ENCODE assay signal across 27 cellular contexts in the genomic region with DNA sequence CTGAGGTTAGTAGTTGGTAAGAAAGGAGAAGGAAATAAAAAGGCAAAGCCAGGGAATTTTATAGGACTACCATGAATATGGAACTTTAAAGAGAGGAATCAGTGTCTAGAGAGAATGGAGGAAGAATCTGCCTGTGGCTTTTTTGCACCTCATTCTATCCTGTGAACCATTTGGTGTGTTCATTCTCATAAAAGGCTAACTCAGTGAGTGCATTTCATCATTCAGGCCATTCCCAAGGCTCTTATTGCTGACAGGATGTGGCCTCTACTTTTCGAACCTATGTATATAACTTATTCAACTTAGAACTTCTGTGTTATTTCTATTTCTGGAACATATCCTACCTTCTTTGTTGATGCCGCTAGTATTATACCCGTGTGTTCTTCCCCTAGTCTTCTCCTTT. TPM values are rescaled to one million over a fixed set of nuclear protein-coding genes. Genes with fewer than 3 reads are reported as not detected.
DNase-seq lines count a peak whose midpoint lies in the region; ATAC-seq and TF ChIP-seq lines count a peak whose summit lies in the region.
"Had no signal": no experiment of that assay in that cellular context is flagged by ENCODE, and none has a peak within 500 bp of the region (broad histone marks: within the 10 kb centered on the region; RNA-seq: fewer than 3 reads in every experiment).

No MANE protein-coding gene starts in this region.

- H3K4me1 Mint-ChIP-seq in activated naive CD8-positive, alpha-beta T cell (ENCODE audit: low read depth), result peaks cover 3% of the 10 kb centered on the region
- H3K4me1 Mint-ChIP-seq in activated naive CD8-positive, alpha-beta T cell treated with anti-CD3 and anti-CD28 coated beads for 36 hours, result peaks cover 11% of the 10 kb centered on the region
- H3K4me1 Mint-ChIP-seq in naive thymus-derived CD8-positive, alpha-beta T cell, result peaks cover 2 to 24% (median 18%) of the 10 kb centered on the region in 4 donors

- no peak for TF ChIP-seq CTCF in psoas muscle (IDR thresholded peaks at IDR 0.05)

- H3K27me3 ChIP-seq in psoas muscle (ENCODE audit: insufficient read depth in 3 of 3, low read length in 2 of 3), result no peaks in the 10 kb centered on the region
- H3K27me3 ChIP-seq: SJSA1 had no signal

- H3K36me3 Mint-ChIP-seq in activated naive CD8-positive, alpha-beta T cell, result peaks cover 10% of the 10 kb centered on the region
- H3K36me3 Mint-ChIP-seq in activated naive CD8-positive, alpha-beta T cell treated with anti-CD3 and anti-CD28 coated beads for 36 hours, result peaks cover 52% of the 10 kb centered on the region
- peaks cover 5 to 85% (median 45%) of the 10 kb centered on the region in 3 donors for H3K36me3 Mint-ChIP-seq in naive thymus-derived CD8-positive, alpha-beta T cell

- H3K36me3 ChIP-seq in psoas muscle (ENCODE audit: insufficient read depth in 1 of 2, low read depth in 1 of 2), result peaks cover 3 to 92% of the 10 kb centered on the region in 2 donors

- no peak for ATAC-seq in naive thymus-derived CD8-positive, alpha-beta T cell
- ATAC-seq in psoas muscle, result no peak
- ATAC-seq: A549; CD8-positive, alpha-beta T cell; GM12878; Right ventricle myocardium inferior had no signal

- 89 to 97% (median 93%) methylated on average over 3 of the region's 3 CpGs for WGBS in psoas muscle, 3 donors

- H3K27me3 Mint-ChIP-seq in activated naive CD8-positive, alpha-beta T cell, result no peaks in the 10 kb centered on the region
- H3K27me3 Mint-ChIP-seq in activated naive CD8-positive, alpha-beta T cell treated with anti-CD3 and anti-CD28 coated beads for 36 hours, result no peaks in the 10 kb centered on the region
- H3K27me3 Mint-ChIP-seq in naive thymus-derived CD8-positive, alpha-beta T cell, result no peaks in the 10 kb centered on the region
- H3K27me3 Mint-ChIP-seq: IgD-negative memory B cell had no signal

- intact Hi-C loops in psoas muscle (cut with DNase I), result loop anchor here in 1 of 2 donors (5.0 kb wide), 1 partner anchor 36 kb away; no protein-coding TSS in a partner anchor

- DNase-seq in activated naive CD8-positive, alpha-beta T cell treated with anti-CD3 and anti-CD28 coated beads for 36 hours, result no peak
- DNase-seq in EH (ENCODE audit: low read depth), result peak; percentile 3
- peak; percentile 26 for DNase-seq in amniotic epithelial cell (ENCODE audit: low read depth)
- DNase-seq in naive thymus-derived CD8-positive, alpha-beta T cell, result no peak
- no peak for DNase-seq in NCI-H446 (lab: John Stamatoyannopoulos, UW)
- DNase-seq in psoas muscle, result no peak
- DNase-seq: C1 segment of cervical spinal cord; Caco-2; CD8-positive, alpha-beta T cell; EL; GDM1; GOT3; HFFc6; NCI-H1048; NCI-H1417; NCI-H1694; NCI-H2029 treated with DMSO at 0.1 percent for 48 hours; NCI-H526 treated with DMSO at 0.1 percent for 48 hours had no signal

- no peak overlapping the region for H3K27ac ChIP-seq in psoas muscle
- H3K27ac ChIP-seq: A549, KMS-11, PC-9, SJSA1 had no signal

- no peak overlapping the region for H3K4me3 Mint-ChIP-seq in activated naive CD8-positive, alpha-beta T cell
- H3K4me3 Mint-ChIP-seq in activated naive CD8-positive, alpha-beta T cell treated with anti-CD3 and anti-CD28 coated beads for 36 hours, result no peak overlapping the region
- no peak overlapping the region for H3K4me3 Mint-ChIP-seq in naive thymus-derived CD8-positive, alpha-beta T cell
- H3K4me3 Mint-ChIP-seq: CD8-positive, alpha-beta T cell; HFFc6; IgD-negative memory B cell had no signal

- H3K9me3 Mint-ChIP-seq in activated naive CD8-positive, alpha-beta T cell (ENCODE audit: low read depth), result no peaks in the 10 kb centered on the region
- no peaks in the 10 kb centered on the region for H3K9me3 Mint-ChIP-seq in activated naive CD8-positive, alpha-beta T cell treated with anti-CD3 and anti-CD28 coated beads for 36 hours
- no peaks in the 10 kb centered on the region for H3K9me3 Mint-ChIP-seq in naive thymus-derived CD8-positive, alpha-beta T cell
- H3K9me3 Mint-ChIP-seq: CD8-positive, alpha-beta T cell; HFFc6; IgD-negative memory B cell had no signal

- H3K27ac Mint-ChIP-seq in activated naive CD8-positive, alpha-beta T cell, result peak overlapping the region; percentile 41
- no peak overlapping the region for H3K27ac Mint-ChIP-seq in activated naive CD8-positive, alpha-beta T cell treated with anti-CD3 and anti-CD28 coated beads for 36 hours
- H3K27ac Mint-ChIP-seq in naive thymus-derived CD8-positive, alpha-beta T cell, result peak overlapping the region in 8 of 10 donors; percentile 5 to 78 (median 56)
- H3K27ac Mint-ChIP-seq: CD8-positive, alpha-beta T cell; HFFc6 had no signal

- no peaks in the 10 kb centered on the region for H3K9me3 ChIP-seq in psoas muscle
- H3K9me3 ChIP-seq: A549, Caco-2, HAP-1, SJSA1 had no signal

- H3K4me3 ChIP-seq in psoas muscle, result no peak overlapping the region
- H3K4me3 ChIP-seq: A549, GM12878, HAP-1, PC-9, SJSA1 had no signal

- POLR2A ChIA-PET in naive thymus-derived CD8-positive, alpha-beta T cell (lab: Charles Lee), result no interaction called here

- H3K4me1 ChIP-seq in psoas muscle, result peaks cover 6% of the 10 kb centered on the region
- H3K4me1 ChIP-seq: A549, Caco-2, HAP-1, SJSA1 had no signal

RNA-seq across cellular contexts. Expression of gene HSF2, which starts 27.1 kb away (rescaled TPM):
- total RNA-seq in activated naive CD8-positive, alpha-beta T cell treated with anti-CD3 and anti-CD28 coated beads for 36 hours, result 10 to 100 TPM; 23.0 to 25.3 TPM
- total RNA-seq in naive thymus-derived CD8-positive, alpha-beta T cell, result 10 to 100 TPM; 30.6 to 33.3 TPM
- polyA plus RNA-seq in naive thymus-derived CD8-positive, alpha-beta T cell, result 10 to 100 TPM; 17.9 to 32.6 (median 22.7) TPM
- total RNA-seq in psoas muscle, result 10 to 100 TPM; 17.9 to 58.2 (median 21.7) TPM
- 10 to 100 TPM in 2 of 3 donors, 1 to 10 TPM in 1; 7.0 to 51.4 (median 23.8) TPM for polyA plus RNA-seq in psoas muscle

RNA-seq across cellular contexts. Expression of gene SERINC1, which starts 45.0 kb away (rescaled TPM):
- 10 to 100 TPM; 47.7 to 48.0 TPM for total RNA-seq in activated naive CD8-positive, alpha-beta T cell treated with anti-CD3 and anti-CD28 coated beads for 36 hours
- 100 to 1,000 TPM; 143 TPM for total RNA-seq in naive thymus-derived CD8-positive, alpha-beta T cell
- 100 to 1,000 TPM in 2 of 3 donors, 10 to 100 TPM in 1; 94.8 to 102 (median 101) TPM for polyA plus RNA-seq in naive thymus-derived CD8-positive, alpha-beta T cell
- 100 to 1,000 TPM; 140 to 196 (median 178) TPM for total RNA-seq in psoas muscle
- 100 to 1,000 TPM in 2 of 3 donors, 10 to 100 TPM in 1; 77.8 to 203 (median 105) TPM for polyA plus RNA-seq in psoas muscle

Comparison
In these comparisons a context has a peak if more than half of its experiments do, and no peak if none do; other contexts are left out.
1. DNase-seq: peak in EH (single experiment) and amniotic epithelial cell (single experiment); none in activated naive CD8-positive, alpha-beta T cell treated with anti-CD3 and anti-CD28 coated beads for 36 hours (single experiment), naive thymus-derived CD8-positive, alpha-beta T cell (0 of 10), NCI-H446 (0 of 2) and psoas muscle (0 of 2).